Comparison of ENCODE assay signal across 9 cellular contexts in genomic region chr16:30876867-30877266, GRCh38. TPM values are rescaled to one million over a fixed set of nuclear protein-coding genes. Genes with fewer than 3 reads are reported as not detected.
DNase-seq lines count a peak whose midpoint lies in the region; ATAC-seq, FAIRE-seq and TF ChIP-seq lines count a peak whose summit lies in the region.
"Had no signal": no experiment of that assay in that cellular context is flagged by ENCODE, and none has a peak within 500 bp of the region (broad histone marks: within the 10 kb centered on the region; RNA-seq: fewer than 3 reads in every experiment).

No MANE protein-coding gene starts in this region.

- peaks cover 2 to 3% of the 10 kb centered on the region in 2 experiments; a peak in 3 of 5 replicates for H3K36me3 ChIP-seq in HepG2 (replicated peaks in 1 of 2; ENCODE audit: control insufficient read depth in 1 of 2, insufficient read depth in 2 of 2, low read length in 2 of 2)

- no peak for DNase-seq in activated naive CD4-positive, alpha-beta T cell treated with anti-CD3 and anti-CD28 coated beads, Interleukin-2, amount 10 ng/mL, durations not matched to agents 7 days and 5 days
- DNase-seq in activated naive CD4-positive, alpha-beta T cell treated with Interleukin-2 at 50 U/mL for 16 hours = no peak
- no peak for DNase-seq in activated naive CD8-positive, alpha-beta T cell treated with anti-CD3 and anti-CD28 coated beads for 36 hours
- DNase-seq in HepG2 (ENCODE audit: low spot score) = peak; percentile 62
- no peak for DNase-seq in type B pancreatic cell (ENCODE audit: extremely low spot score, unreplicated experiment)

- CTCF ChIA-PET in activated naive CD4-positive, alpha-beta T cell treated with anti-CD3 and anti-CD28 coated beads, Interleukin-2, amount 10 ng/mL, durations not matched to agents 7 days and 5 days (lab: Charles Lee) = interaction anchor here (4.6 to 5.2 kb wide), 2 partner anchors 25 to 32 kb away, joined by 19 to 28 read pairs; no protein-coding TSS in a partner anchor
- CTCF ChIA-PET in HepG2 (lab: Yijun Ruan, JAX; ENCODE audit: low intra/inter-chr PET ratio, low total read pairs) = no interaction called here

- H3K4me2 ChIP-seq in HepG2 (ENCODE audit: low read depth, low read length) = peak overlapping the region; percentile 92

- no TSS peak for BruUV-seq in HepG2 (replicated peaks; lab: Mats Ljungman, UMichigan)

- TF ChIP-seq CTCF in HepG2 (CRISPR knock-in tag; IDR thresholded peaks at IDR 0.05) = peak; percentile 44
- peak; percentile 47 for TF ChIP-seq CTCF in type B pancreatic cell (conservative IDR thresholded peaks at IDR 0.05)

- peaks cover 36% of the 10 kb centered on the region for H3K36me3 Mint-ChIP-seq in activated naive CD4-positive, alpha-beta T cell treated with anti-CD3 and anti-CD28 coated beads, Interleukin-2, amount 10 ng/mL, durations not matched to agents 7 days and 5 days
- peaks cover 17% of the 10 kb centered on the region for H3K36me3 Mint-ChIP-seq in activated naive CD8-positive, alpha-beta T cell treated with anti-CD3 and anti-CD28 coated beads for 36 hours
- H3K36me3 Mint-ChIP-seq in type B pancreatic cell = peaks cover 17% of the 10 kb centered on the region

- peak overlapping the region; percentile 84 to 97 (median 86) for H3K4me3 ChIP-seq in HepG2 (replicated peaks in 1 of 3; ENCODE audit: insufficient read depth in 1 of 3, low read depth in 2 of 3, low read length in 3 of 3)
- H3K4me3 ChIP-seq: mucosa of descending colon had no signal

- ATAC-seq in HepG2 (peak; percentile 58), GM18519 (IDR thresholded peaks at IDR 0.05; ENCODE audit: low FRiP score, unreplicated experiment) (no peak), GM18520 (IDR thresholded peaks at IDR 0.05; ENCODE audit: unreplicated experiment) (no peak), HG03439 (IDR thresholded peaks at IDR 0.05; ENCODE audit: unreplicated experiment) (no peak)

- TF ChIP-seq RAD21 in HepG2 (CRISPR knock-in tag; IDR thresholded peaks at IDR 0.05) = peak; percentile 56; the same call in 1 of the 2 replicates

- FAIRE-seq in HepG2 (lab: Jason Lieb, UNC) = no peak

- H3K4me1 ChIP-seq in HepG2 (ENCODE audit: insufficient read depth, low read length) = peaks cover 50% of the 10 kb centered on the region

- H2AFZ ChIP-seq in HepG2 (ENCODE audit: low read length) = no peak overlapping the region

- peaks cover 20% of the 10 kb centered on the region for H3K79me2 ChIP-seq in HepG2 (ENCODE audit: insufficient read depth, low read length)

- intact Hi-C loops in HepG2 (cut with micrococcal nuclease; ENCODE audit: unreplicated experiment) = no loop called here

- H3K27ac Mint-ChIP-seq in activated naive CD4-positive, alpha-beta T cell treated with anti-CD3 and anti-CD28 coated beads, Interleukin-2, amount 10 ng/mL, durations not matched to agents 7 days and 5 days = peak overlapping the region; percentile 90
- H3K27ac Mint-ChIP-seq in activated naive CD8-positive, alpha-beta T cell treated with anti-CD3 and anti-CD28 coated beads for 36 hours = peak overlapping the region; percentile 97
- H3K27ac Mint-ChIP-seq in type B pancreatic cell = peak overlapping the region; percentile 99

- no peak for TF ChIP-seq EP300 in HepG2 (IDR thresholded peaks at IDR 0.05; ENCODE audit: low read depth in 2 of 2, low read length in 2 of 2)
- TF ChIP-seq EP300 in HepG2 (CRISPR knock-in tag; IDR thresholded peaks at IDR 0.05; ENCODE audit: borderline replicate concordance) = no peak

- POLR2A ChIA-PET in HepG2 (lab: Yijun Ruan, JAX) = interaction anchor here (1.1 to 4.8 kb wide), 6 partner anchors 9 to 74 kb away, joined by 3 to 69 read pairs (median 12); partner anchors contain the start of gene CTF1

- no peaks in the 10 kb centered on the region; a peak in 1 of 5 replicates for H3K27me3 ChIP-seq in HepG2 (ENCODE audit: control insufficient read depth in 1 of 2, insufficient read depth in 2 of 2, low read length in 2 of 2)

- peak overlapping the region; percentile 86 for H3K27ac ChIP-seq in HepG2 (ENCODE audit: extremely low read length, insufficient read depth, low read length)

- TF ChIP-seq POLR2A in HepG2 (IDR thresholded peaks at IDR 0.05; ENCODE audit: insufficient read depth in 1 of 2, low read depth in 2 of 2, low read length in 2 of 2) = peak; percentile 72 to 75

- H3K9me3 ChIP-seq in HepG2 (ENCODE audit: low read length) = no peaks in the 10 kb centered on the region
- H3K9me3 ChIP-seq: mucosa of descending colon had no signal

- peak overlapping the region; percentile 89 for H3K4me3 Mint-ChIP-seq in activated naive CD4-positive, alpha-beta T cell treated with anti-CD3 and anti-CD28 coated beads, Interleukin-2, amount 10 ng/mL, durations not matched to agents 7 days and 5 days
- peak overlapping the region; percentile 93 for H3K4me3 Mint-ChIP-seq in activated naive CD8-positive, alpha-beta T cell treated with anti-CD3 and anti-CD28 coated beads for 36 hours
- peak overlapping the region; percentile 99 for H3K4me3 Mint-ChIP-seq in type B pancreatic cell

- H3K4me1 Mint-ChIP-seq in activated naive CD4-positive, alpha-beta T cell treated with anti-CD3 and anti-CD28 coated beads, Interleukin-2, amount 10 ng/mL, durations not matched to agents 7 days and 5 days = peaks cover 43% of the 10 kb centered on the region
- H3K4me1 Mint-ChIP-seq in activated naive CD8-positive, alpha-beta T cell treated with anti-CD3 and anti-CD28 coated beads for 36 hours = peaks cover 28% of the 10 kb centered on the region
- H3K4me1 Mint-ChIP-seq in type B pancreatic cell (ENCODE audit: unreplicated experiment) = peaks cover 20% of the 10 kb centered on the region

- H4K20me1 ChIP-seq in HepG2 (ENCODE audit: insufficient read depth, low read length) = no peaks in the 10 kb centered on the region

- H3K27me3 Mint-ChIP-seq in activated naive CD4-positive, alpha-beta T cell treated with anti-CD3 and anti-CD28 coated beads, Interleukin-2, amount 10 ng/mL, durations not matched to agents 7 days and 5 days = no peaks in the 10 kb centered on the region
- no peaks in the 10 kb centered on the region for H3K27me3 Mint-ChIP-seq in activated naive CD8-positive, alpha-beta T cell treated with anti-CD3 and anti-CD28 coated beads for 36 hours
- no peaks in the 10 kb centered on the region for H3K27me3 Mint-ChIP-seq in type B pancreatic cell

- in situ Hi-C loops in HepG2 (cut with HindIII; ENCODE audit: extremely low pct_ligation_motif_present, low pct_unique_long_range_greater_than_20kb) = no loop called here

- H3K9me3 Mint-ChIP-seq in activated naive CD4-positive, alpha-beta T cell treated with anti-CD3 and anti-CD28 coated beads, Interleukin-2, amount 10 ng/mL, durations not matched to agents 7 days and 5 days = no peaks in the 10 kb centered on the region
- H3K9me3 Mint-ChIP-seq in activated naive CD8-positive, alpha-beta T cell treated with anti-CD3 and anti-CD28 coated beads for 36 hours = no peaks in the 10 kb centered on the region
- no peaks in the 10 kb centered on the region for H3K9me3 Mint-ChIP-seq in type B pancreatic cell

- 22% methylated on average over 5 of the region's 5 CpGs for WGBS in HepG2 (ENCODE audit: low lambda C conversion rate)

- peak overlapping the region; percentile 91 for H3K9ac ChIP-seq in HepG2 (ENCODE audit: insufficient read depth, low read depth, low read length)

RNA-seq across cellular contexts. Expression of gene BCL7C, which starts 17.0 kb away (rescaled TPM):
- 10 to 100 TPM; 20.8 to 22.0 TPM for total RNA-seq in activated naive CD8-positive, alpha-beta T cell treated with anti-CD3 and anti-CD28 coated beads for 36 hours
- total RNA-seq in HepG2 (2016; rRNA removed; fragmentation: Illumina TruSeq; extraction: Trizol) (20.6 and 33.8 TPM in 2 replicates), type B pancreatic cell (ENCODE audit: low replicate concordance) (26.3 and 35.0 TPM in 2 replicates)
- total RNA-seq in HepG2 (2016; cell fraction: cytosol; rRNA removed; fragmentation: Illumina TruSeq; extraction: Trizol; ENCODE audit: low read depth) = 194 and 197 TPM in 2 replicates
- 22.9 and 35.1 TPM in 2 replicates for total RNA-seq in HepG2 (2016; cell fraction: insoluble cytoplasmic fraction; rRNA removed; fragmentation: Illumina TruSeq; extraction: Trizol)
- total RNA-seq in HepG2 (2016; cell fraction: membrane; rRNA removed; fragmentation: Illumina TruSeq; extraction: Trizol) = 119 and 127 TPM in 2 replicates
- total RNA-seq in HepG2 (2016; cell fraction: nucleus; rRNA removed; fragmentation: Illumina TruSeq; extraction: Trizol) = 13.0 and 13.8 TPM in 2 replicates
- 17.3 and 17.7 TPM in 2 replicates for polyA plus RNA-seq in HepG2 (2011; rRNA removed)
- 16.6 and 23.0 TPM in 2 replicates for polyA plus RNA-seq in HepG2 (2011; cell fraction: cytosol; rRNA removed)
- polyA plus RNA-seq in HepG2 (2011; cell fraction: nucleus; rRNA removed) = 6.8 and 7.6 TPM in 2 replicates
- 9.5 and 11.7 TPM in 2 replicates for polyA plus RNA-seq in HepG2 (2012)
- 217 TPM in 2 replicates for polyA plus RNA-seq in HepG2 (2016; cell fraction: cytosol; fragmentation: Illumina TruSeq; extraction: Trizol; ENCODE audit: low read depth)
- polyA plus RNA-seq in HepG2 (2016; cell fraction: insoluble cytoplasmic fraction; fragmentation: Illumina TruSeq; extraction: Trizol; ENCODE audit: low read depth) = 24.4 and 25.8 TPM in 2 replicates
- polyA plus RNA-seq in HepG2 (2016; cell fraction: membrane; fragmentation: Illumina TruSeq; extraction: Trizol; ENCODE audit: low read depth) = 119 and 124 TPM in 2 replicates
- polyA plus RNA-seq in HepG2 (2016; cell fraction: nucleus; fragmentation: Illumina TruSeq; extraction: Trizol; ENCODE audit: insufficient read depth, low read depth) = 23.8 and 25.6 TPM in 2 replicates
- 4.2 and 4.3 TPM in 2 replicates for polyA minus RNA-seq in HepG2 (2011; rRNA and poly(A)+ RNA removed; ENCODE audit: low replicate concordance)
- 5.2 and 7.2 TPM in 2 replicates for polyA minus RNA-seq in HepG2 (2011; cell fraction: cytosol; rRNA and poly(A)+ RNA removed)
- 3.6 and 3.9 TPM in 2 replicates for polyA minus RNA-seq in HepG2 (2011; cell fraction: nucleus; rRNA and poly(A)+ RNA removed)

RNA-seq across cellular contexts. Expression of gene CTF1, which starts 19.5 kb away (rescaled TPM):
- total RNA-seq in activated naive CD8-positive, alpha-beta T cell treated with anti-CD3 and anti-CD28 coated beads for 36 hours = under 1 TPM; 0.16 to 0.38 TPM
- total RNA-seq in HepG2 (2016; rRNA removed; fragmentation: Illumina TruSeq; extraction: Trizol) (0.11 and 0.13 TPM in 2 replicates), type B pancreatic cell (ENCODE audit: low replicate concordance) (2.5 and 3.1 TPM in 2 replicates)
- 0.18 and 0.20 TPM in 2 replicates for total RNA-seq in HepG2 (2016; cell fraction: cytosol; rRNA removed; fragmentation: Illumina TruSeq; extraction: Trizol; ENCODE audit: low read depth)
- 0.19 TPM in 1 of 2 replicates, not detected in the other for total RNA-seq in HepG2 (2016; cell fraction: insoluble cytoplasmic fraction; rRNA removed; fragmentation: Illumina TruSeq; extraction: Trizol)
- total RNA-seq in HepG2 (2016; cell fraction: membrane; rRNA removed; fragmentation: Illumina TruSeq; extraction: Trizol) = 0.19 and 0.31 TPM in 2 replicates
- not detected in 2 replicates for total RNA-seq in HepG2 (2016; cell fraction: nucleus; rRNA removed; fragmentation: Illumina TruSeq; extraction: Trizol)
- 1.8 and 2.6 TPM in 2 replicates for polyA plus RNA-seq in HepG2 (2011; rRNA removed)
- 1.5 and 1.6 TPM in 2 replicates for polyA plus RNA-seq in HepG2 (2011; cell fraction: cytosol; rRNA removed)
- 1.7 and 2.3 TPM in 2 replicates for polyA plus RNA-seq in HepG2 (2011; cell fraction: nucleus; rRNA removed)
- 0.57 and 0.99 TPM in 2 replicates for polyA plus RNA-seq in HepG2 (2012)
- polyA plus RNA-seq in HepG2 (2016; cell fraction: cytosol; fragmentation: Illumina TruSeq; extraction: Trizol; ENCODE audit: low read depth) = 0.20 and 0.23 TPM in 2 replicates
- 0.44 and 0.81 TPM in 2 replicates for polyA plus RNA-seq in HepG2 (2016; cell fraction: insoluble cytoplasmic fraction; fragmentation: Illumina TruSeq; extraction: Trizol; ENCODE audit: low read depth)
- 0.44 and 0.47 TPM in 2 replicates for polyA plus RNA-seq in HepG2 (2016; cell fraction: membrane; fragmentation: Illumina TruSeq; extraction: Trizol; ENCODE audit: low read depth)
- 0.28 and 0.49 TPM in 2 replicates for polyA plus RNA-seq in HepG2 (2016; cell fraction: nucleus; fragmentation: Illumina TruSeq; extraction: Trizol; ENCODE audit: insufficient read depth, low read depth)
- 0.94 and 3.5 TPM in 2 replicates for polyA minus RNA-seq in HepG2 (2011; rRNA and poly(A)+ RNA removed; ENCODE audit: low replicate concordance)
- 0.49 and 0.97 TPM in 2 replicates for polyA minus RNA-seq in HepG2 (2011; cell fraction: cytosol; rRNA and poly(A)+ RNA removed)
- 0.25 and 0.77 TPM in 2 replicates for polyA minus RNA-seq in HepG2 (2011; cell fraction: nucleus; rRNA and poly(A)+ RNA removed)

RNA-seq across cellular contexts. Expression of gene FBXL19, which starts 46.5 kb away (rescaled TPM):
- 10 to 100 TPM; 24.9 to 27.0 TPM for total RNA-seq in activated naive CD8-positive, alpha-beta T cell treated with anti-CD3 and anti-CD28 coated beads for 36 hours
- total RNA-seq in HepG2 (2016; rRNA removed; fragmentation: Illumina TruSeq; extraction: Trizol) (7.4 and 13.7 TPM in 2 replicates), type B pancreatic cell (ENCODE audit: low replicate concordance) (29.0 and 46.4 TPM in 2 replicates)
- total RNA-seq in HepG2 (2016; cell fraction: cytosol; rRNA removed; fragmentation: Illumina TruSeq; extraction: Trizol; ENCODE audit: low read depth) = 0.88 and 1.0 TPM in 2 replicates
- 7.5 and 14.8 TPM in 2 replicates for total RNA-seq in HepG2 (2016; cell fraction: insoluble cytoplasmic fraction; rRNA removed; fragmentation: Illumina TruSeq; extraction: Trizol)
- total RNA-seq in HepG2 (2016; cell fraction: membrane; rRNA removed; fragmentation: Illumina TruSeq; extraction: Trizol) = 3.5 and 3.7 TPM in 2 replicates
- 7.2 and 8.5 TPM in 2 replicates for total RNA-seq in HepG2 (2016; cell fraction: nucleus; rRNA removed; fragmentation: Illumina TruSeq; extraction: Trizol)
- 6.0 and 10.1 TPM in 2 replicates for polyA plus RNA-seq in HepG2 (2011; rRNA removed)
- polyA plus RNA-seq in HepG2 (2011; cell fraction: cytosol; rRNA removed) = 4.8 and 8.3 TPM in 2 replicates
- 32.6 and 42.1 TPM in 2 replicates for polyA plus RNA-seq in HepG2 (2011; cell fraction: nucleus; rRNA removed)
- 6.0 and 7.5 TPM in 2 replicates for polyA plus RNA-seq in HepG2 (2012)
- polyA plus RNA-seq in HepG2 (2016; cell fraction: cytosol; fragmentation: Illumina TruSeq; extraction: Trizol; ENCODE audit: low read depth) = 0.59 and 0.62 TPM in 2 replicates
- 8.3 and 8.7 TPM in 2 replicates for polyA plus RNA-seq in HepG2 (2016; cell fraction: insoluble cytoplasmic fraction; fragmentation: Illumina TruSeq; extraction: Trizol; ENCODE audit: low read depth)
- polyA plus RNA-seq in HepG2 (2016; cell fraction: membrane; fragmentation: Illumina TruSeq; extraction: Trizol; ENCODE audit: low read depth) = 2.0 and 2.5 TPM in 2 replicates
- polyA plus RNA-seq in HepG2 (2016; cell fraction: nucleus; fragmentation: Illumina TruSeq; extraction: Trizol; ENCODE audit: insufficient read depth, low read depth) = 18.4 and 19.3 TPM in 2 replicates
- 9.2 and 19.5 TPM in 2 replicates for polyA minus RNA-seq in HepG2 (2011; rRNA and poly(A)+ RNA removed; ENCODE audit: low replicate concordance)
- polyA minus RNA-seq in HepG2 (2011; cell fraction: cytosol; rRNA and poly(A)+ RNA removed) = 8.9 and 9.6 TPM in 2 replicates
- polyA minus RNA-seq in HepG2 (2011; cell fraction: nucleus; rRNA and poly(A)+ RNA removed) = 6.3 and 7.0 TPM in 2 replicates
